In the genomic region with DNA sequence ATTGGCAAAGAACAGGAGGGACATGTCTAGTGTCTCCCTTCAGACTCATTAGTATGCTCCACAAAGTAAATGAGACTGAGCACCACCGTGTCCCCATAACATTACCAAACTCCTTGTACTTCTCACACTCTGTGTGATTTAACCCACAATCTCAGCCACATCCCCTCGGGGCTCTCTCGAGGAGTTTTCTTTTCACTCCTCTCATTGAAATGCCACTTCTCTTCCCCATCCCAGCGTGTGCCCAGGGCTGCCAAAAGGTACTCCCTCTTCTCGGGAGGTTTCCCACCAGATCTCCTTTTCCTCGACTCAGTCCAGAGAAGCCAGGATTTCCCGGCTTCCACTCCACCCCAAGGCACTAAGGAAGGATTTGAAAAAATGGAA, we compare ENCODE assay signal across 7 cellular contexts. TPM values are rescaled to one million over a fixed set of nuclear protein-coding genes. Genes with fewer than 3 reads are reported as not detected.
DNase-seq lines count a peak whose midpoint lies in the region; ATAC-seq and TF ChIP-seq lines count a peak whose summit lies in the region.

No MANE protein-coding gene starts in this region.

- intact Hi-C loops in PC-3 (cut with micrococcal nuclease), result loop anchor here (5.0 kb wide), 1 partner anchor 95 kb away; no protein-coding TSS in a partner anchor
- intact Hi-C loops in colonic mucosa (cut with DNase I), result no loop called here
- intact Hi-C loops in mucosa of descending colon (cut with DNase I, micrococcal nuclease), result no loop called here

- peaks cover 3% of the 10 kb centered on the region; the same call in 1 of the 2 replicates for H3K36me3 ChIP-seq in PC-3 (ENCODE audit: low read depth, low read length)
- no peaks in the 10 kb centered on the region for H3K36me3 ChIP-seq in colonic mucosa
- no peaks in the 10 kb centered on the region for H3K36me3 ChIP-seq in mucosa of descending colon (ENCODE audit: low read depth)

- H3K4me3 ChIP-seq in PC-3 (ENCODE audit: low read length) (peak overlapping the region; percentile 99), colonic mucosa (peak overlapping the region; percentile 68), mucosa of descending colon (peak overlapping the region; percentile 59)

- H3K9me2 ChIP-seq in PC-3 (replicated peaks; ENCODE audit: low read length), result no peaks in the 10 kb centered on the region

- in situ Hi-C loops in GM13976 (cut with MboI; ENCODE audit: low sequenced_read_pairs, unreplicated experiment), result no loop called here

- peak overlapping the region; percentile 85 for H3K9ac ChIP-seq in PC-3 (ENCODE audit: low read length)
- peak overlapping the region; percentile 83 to 86 for H3K9ac ChIP-seq in colonic mucosa (ENCODE audit: low read depth in 2 of 2, low read length in 2 of 2)

- DNase-seq in GM13976 (ENCODE audit: low spot score) (peak; percentile 33), PC-3 (peak; percentile 1), colonic mucosa (peak; percentile 32), mucosa of descending colon (peak in 1 of 3 donors; percentile 20), ecto neural progenitor cell (ENCODE audit: low spot score) (no peak), NOMO-1 (lab: John Stamatoyannopoulos, UW; ENCODE audit: unreplicated experiment in 2 of 2) (no peak)

- 0 out of 2 replicates have a peak, but pooled peaks cover 13% of the 10 kb centered on the region for H3K4me1 ChIP-seq in PC-3 (ENCODE audit: insufficient read depth, low read length)
- no peaks in the 10 kb centered on the region for H3K4me1 ChIP-seq in colonic mucosa
- H3K4me1 ChIP-seq in mucosa of descending colon (ENCODE audit: low read depth), result peaks cover 19% of the 10 kb centered on the region

- peak overlapping the region; percentile 48 for H2AFZ ChIP-seq in PC-3 (ENCODE audit: low read length)

- H3K79me2 ChIP-seq in PC-3 (ENCODE audit: low read length), result peaks cover 56% of the 10 kb centered on the region

- H3K9me3 ChIP-seq in PC-3 (ENCODE audit: low read length), result no peaks in the 10 kb centered on the region
- no peaks in the 10 kb centered on the region for H3K9me3 ChIP-seq in colonic mucosa
- no peaks in the 10 kb centered on the region for H3K9me3 ChIP-seq in mucosa of descending colon

- H3K27me3 ChIP-seq in PC-3 (ENCODE audit: low read length) (no peaks in the 10 kb centered on the region), colonic mucosa (no peaks in the 10 kb centered on the region)

- BruUV-seq in PC-3 (replicated peaks; lab: Mats Ljungman, UMichigan), result TSS peak; percentile 42

- H3K27ac ChIP-seq in PC-3 (ENCODE audit: low read length) (no peak overlapping the region), colonic mucosa (peak overlapping the region; percentile 76)

- POLR2A ChIA-PET in PC-3 (lab: Charles Lee; ENCODE audit: unreplicated experiment), result interaction anchor here (0.6 kb wide), 1 partner anchor 80 kb away, joined by 6 read pairs; no protein-coding TSS in a partner anchor

- peak overlapping the region; percentile 94 for H3K4me2 ChIP-seq in PC-3 (ENCODE audit: low read length)

- ATAC-seq in PC-3, result no peak
- ATAC-seq in mucosa of descending colon, result no peak
- ATAC-seq in HG03342 (IDR thresholded peaks at IDR 0.05; ENCODE audit: unreplicated experiment), result no peak

- TF ChIP-seq CTCF in GM13976 (IDR thresholded peaks at IDR 0.05; ENCODE audit: borderline replicate concordance, control extremely low read depth, extremely low read depth, insufficient read depth, missing control alignments) (no peak), PC-3 (conservative IDR thresholded peaks at IDR 0.05; ENCODE audit: low read depth, low read length) (no peak), colonic mucosa (IDR thresholded peaks at IDR 0.05) (no peak), mucosa of descending colon (IDR thresholded peaks at IDR 0.05) (no peak)

- no peaks in the 10 kb centered on the region for H3F3A ChIP-seq in PC-3 (ENCODE audit: low read length, unreplicated experiment)

- CTCF ChIA-PET in PC-3 (lab: Charles Lee), result no interaction called here

- H4K20me1 ChIP-seq in PC-3 (ENCODE audit: low read length), result peaks cover 16% of the 10 kb centered on the region; the same call in 1 of the 2 replicates

RNA-seq across cellular contexts. Expression of a gene that starts 1.1 kb away (rescaled TPM):
- total RNA-seq in PC-3 (2014; rRNA removed), result 75.1 and 82.5 TPM in 2 replicates
- total RNA-seq in colonic mucosa, result 10 to 100 TPM; 44.4 to 60.2 TPM
- 100 to 1,000 TPM in 1 of 3 donors, 10 to 100 TPM in 2; 46.0 to 141 (median 46.2) TPM for total RNA-seq in mucosa of descending colon

Comparison
In these comparisons a context has a peak if more than half of its experiments do, and no peak if none do; other contexts are left out.
1. DNase-seq: peak in GM13976 (single experiment), PC-3 (single experiment) and colonic mucosa (single experiment); none in ecto neural progenitor cell (single experiment) and NOMO-1 (0 of 2).
2. Peak in every context shown above with its lines, with median percentiles within 50 percentile points of each other: H3K4me3 ChIP-seq.